Comparison of ENCODE assay signal across 8 cellular contexts in the genomic region with DNA sequence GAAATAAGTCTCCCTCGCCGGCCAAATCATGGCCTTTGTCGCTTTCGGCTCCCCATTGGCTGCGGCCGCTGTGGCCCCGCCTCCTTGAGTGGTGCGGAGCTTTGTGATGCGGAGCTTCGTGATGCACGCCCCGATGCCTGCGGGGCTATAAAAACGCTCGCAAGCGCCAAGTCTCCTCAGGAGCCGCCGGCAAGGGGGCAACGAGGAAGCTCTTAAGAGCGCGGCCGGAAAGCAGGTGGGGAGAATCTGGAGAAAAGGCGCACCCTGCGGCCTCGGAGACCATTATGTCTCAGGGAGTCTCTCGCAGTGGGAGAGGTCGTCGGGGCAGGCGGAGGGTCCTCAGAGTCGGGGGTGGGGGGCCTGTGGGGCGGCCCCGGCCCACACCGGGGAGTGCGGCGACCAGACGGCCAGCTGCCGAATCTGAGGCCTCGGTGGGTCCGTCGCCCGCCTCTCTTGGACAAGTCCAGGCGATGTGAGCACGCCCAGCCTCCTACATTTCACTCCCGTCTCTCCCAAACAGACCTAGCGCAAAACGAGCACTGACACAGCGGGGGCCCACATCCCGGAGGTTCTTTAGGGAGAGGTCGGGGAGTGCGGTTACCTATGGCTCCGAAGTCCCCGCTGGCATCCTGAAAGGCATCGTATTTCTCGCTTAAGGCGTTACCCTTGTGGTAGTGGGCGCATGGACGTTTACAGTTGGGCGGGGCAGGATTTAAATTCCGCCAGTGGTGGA. TPM values are rescaled to one million over a fixed set of nuclear protein-coding genes. Genes with fewer than 3 reads are reported as not detected.
DNase-seq lines count a peak whose midpoint lies in the region; ATAC-seq and TF ChIP-seq lines count a peak whose summit lies in the region.

A gene with protein sequence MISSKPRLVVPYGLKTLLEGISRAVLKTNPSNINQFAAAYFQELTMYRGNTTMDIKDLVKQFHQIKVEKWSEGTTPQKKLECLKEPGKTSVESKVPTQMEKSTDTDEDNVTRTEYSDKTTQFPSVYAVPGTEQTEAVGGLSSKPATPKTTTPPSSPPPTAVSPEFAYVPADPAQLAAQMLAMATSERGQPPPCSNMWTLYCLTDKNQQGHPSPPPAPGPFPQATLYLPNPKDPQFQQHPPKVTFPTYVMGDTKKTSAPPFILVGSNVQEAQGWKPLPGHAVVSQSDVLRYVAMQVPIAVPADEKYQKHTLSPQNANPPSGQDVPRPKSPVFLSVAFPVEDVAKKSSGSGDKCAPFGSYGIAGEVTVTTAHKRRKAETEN (plus strand): TSS at position 179 of the 733 bp plus-strand sequence. CDS start 4,053 bp downstream, outside the sequence.

- CTCF ChIA-PET in MCF 10A (lab: Yijun Ruan, JAX), result interaction anchor here (0.6 to 1.4 kb wide), 9 partner anchors 8 to 220 kb away, joined by 3 to 8 read pairs (median 3); no protein-coding TSS in a partner anchor

- H3K9me3 Mint-ChIP-seq in MCF 10A (ENCODE audit: unreplicated experiment), result no peaks in the 10 kb centered on the region

- H3F3A ChIP-seq in DOHH2 (ENCODE audit: control insufficient read depth, insufficient read depth), result peaks cover 12% of the 10 kb centered on the region

- H3K27ac Mint-ChIP-seq in MCF 10A (ENCODE audit: low read depth, unreplicated experiment), result peak within 1 kb of the TSS; percentile 89

- no peaks in the 10 kb centered on the region for H3K9me2 ChIP-seq in DOHH2 (replicated peaks; ENCODE audit: control insufficient read depth, low read length)

- H3K79me2 ChIP-seq in DOHH2 (ENCODE audit: control insufficient read depth, low read length), result no peaks in the 10 kb centered on the region

- H3K36me3 ChIP-seq in DOHH2 (ENCODE audit: control insufficient read depth, low read length) (no peaks in the 10 kb centered on the region), iPS-15b (ENCODE audit: control insufficient read depth, insufficient read depth, low read length) (peaks cover 2% of the 10 kb centered on the region), gastrocnemius medialis (no peaks in the 10 kb centered on the region)

- peak; percentile 12 to 26 for TF ChIP-seq POLR2A in gastrocnemius medialis (IDR thresholded peaks at IDR 0.05)

- no peaks in the 10 kb centered on the region for H3K36me3 Mint-ChIP-seq in MCF 10A (ENCODE audit: insufficient read depth, unreplicated experiment)

- H3K4me1 ChIP-seq in DOHH2 (ENCODE audit: control insufficient read depth, low read length) (peaks cover 13% of the 10 kb centered on the region), iPS-15b (ENCODE audit: control insufficient read depth, insufficient read depth, low read length) (peaks cover 12% of the 10 kb centered on the region), gastrocnemius medialis (no peaks in the 10 kb centered on the region)

- in situ Hi-C loops in gastrocnemius medialis (cut with MboI; ENCODE audit: low sequenced_read_pairs in 4 of 4), result no loop called here

- BruUV-seq in MCF 10A (replicated peaks; lab: Mats Ljungman, UMichigan), result TSS peak; percentile 79

- peak; percentile 87 for ATAC-seq in GM21723 (IDR thresholded peaks at IDR 0.05; ENCODE audit: unreplicated experiment)
- ATAC-seq in gastrocnemius medialis, result peak; percentile 51 to 65

- peaks cover 6% of the 10 kb centered on the region for H3K4me1 Mint-ChIP-seq in MCF 10A (ENCODE audit: insufficient read depth, unreplicated experiment)

- no peaks in the 10 kb centered on the region for H4K20me1 ChIP-seq in DOHH2 (ENCODE audit: control insufficient read depth, insufficient read depth, low read depth, low read length)

- H3K4me3 ChIP-seq in DOHH2 (ENCODE audit: low read length), result peak within 1 kb of the TSS; percentile 71
- H3K4me3 ChIP-seq in iPS-15b (ENCODE audit: low read depth, low read length), result peak within 1 kb of the TSS; percentile 71
- H3K4me3 ChIP-seq in gastrocnemius medialis, result peak within 1 kb of the TSS; percentile 46 to 64 (median 54)

- POLR2A ChIA-PET in MCF 10A (lab: Yijun Ruan, JAX), result interaction anchor here (0.6 to 1.9 kb wide), 9 partner anchors 11 to 319 kb away, joined by 3 to 9 read pairs (median 3); a partner anchor contains a TSS

- H3K27ac ChIP-seq in DOHH2 (ENCODE audit: low read depth, low read length) (no peak within 1 kb of the TSS), VCaP (peak within 1 kb of the TSS; percentile 62), gastrocnemius medialis (no peak within 1 kb of the TSS)

- H3K9me3 ChIP-seq in DOHH2 (ENCODE audit: control insufficient read depth, insufficient read depth, low read length) (no peaks in the 10 kb centered on the region), iPS-15b (ENCODE audit: control insufficient read depth, insufficient read depth, low read length) (no peaks in the 10 kb centered on the region), gastrocnemius medialis (no peaks in the 10 kb centered on the region)

- H3K27me3 Mint-ChIP-seq in MCF 10A (ENCODE audit: insufficient read depth, unreplicated experiment), result no peaks in the 10 kb centered on the region

- H3K27me3 ChIP-seq in DOHH2 (ENCODE audit: control insufficient read depth, low read length) (peaks cover 6% of the 10 kb centered on the region), iPS-15b (ENCODE audit: control insufficient read depth, insufficient read depth, low read length) (no peaks in the 10 kb centered on the region), gastrocnemius medialis (peaks cover 0 to 21% (median 0%) of the 10 kb centered on the region in 3 donors)

- peak; percentile 92 for DNase-seq in NCI-H1092 (lab: John Stamatoyannopoulos, UW)
- DNase-seq in MCF 10A (ENCODE audit: unreplicated experiment), result peak; percentile 87
- DNase-seq in gastrocnemius medialis, result peak in 1 of 2 donors; percentile 39
- no peak for DNase-seq in UCSD-AML1 (lab: John Stamatoyannopoulos, UW; ENCODE audit: unreplicated experiment)

- intact Hi-C loops in MCF 10A (cut with micrococcal nuclease) (loop anchor here (2.0 kb wide), 1 partner anchor 62 kb away; no protein-coding TSS in a partner anchor), gastrocnemius medialis (cut with DNase I; ENCODE audit: low total_unique reads) (no loop called here)

- TF ChIP-seq CTCF in DOHH2 (IDR thresholded peaks at IDR 0.05; ENCODE audit: low read depth, low read length, poor library complexity, severe bottlenecking) (no peak), VCaP (conservative IDR thresholded peaks at IDR 0.05) (no peak), MCF 10A (IDR thresholded peaks at IDR 0.05; ENCODE audit: unreplicated experiment) (no peak), gastrocnemius medialis (IDR thresholded peaks at IDR 0.05 in 4 of 5, conservative IDR thresholded peaks at IDR 0.05 in 1 of 5) (no peak)

- peak within 1 kb of the TSS; percentile 88 for H3K4me3 Mint-ChIP-seq in MCF 10A (ENCODE audit: unreplicated experiment)

- H3K9ac ChIP-seq in iPS-15b (ENCODE audit: low read depth, low read length), result peak within 1 kb of the TSS; percentile 4

- H3K4me2 ChIP-seq in DOHH2 (ENCODE audit: low read length), result peak within 1 kb of the TSS; percentile 85

RNA-seq across cellular contexts. Expression of the gene that starts here (rescaled TPM):
- total RNA-seq in MCF 10A (2022) (3.0 TPM in 2 replicates), gastrocnemius medialis (under 1 TPM in 3 of 4 donors, not detected in 1; 0.33 to 0.51 (median 0.42) TPM)

Comparison
In these comparisons a context has a peak if more than half of its experiments do, and no peak if none do; other contexts are left out.
1. Peak in ATAC-seq and H3K4me3 ChIP-seq in gastrocnemius medialis; RNA of the gene not detected or under 1 TPM.